ENCODE assay signal across 1 cellular context in genomic region chr17:81925860-81926450, GRCh38.
TF ChIP-seq lines count a peak whose summit lies in the region.

No MANE protein-coding gene starts in this region.

TF ChIP-seq in GM23338, 12 proteins besides CTCF, POLR2A, EP300 and RAD21:
- TF ChIP-seq ZNF462 (CRISPR knock-in tag; IDR thresholded peaks at IDR 0.05) = no peak
- no peak for TF ChIP-seq EZH2 (IDR thresholded peaks at IDR 0.05; ENCODE audit: low read depth, unreplicated experiment)
- no peak for TF ChIP-seq CREB1 (CRISPR knock-in tag; IDR thresholded peaks at IDR 0.05; ENCODE audit: low read depth)
- TF ChIP-seq STAT1 (IDR thresholded peaks at IDR 0.05; ENCODE audit: unreplicated experiment) = no peak
- TF ChIP-seq ZNF114 (CRISPR knock-in tag; IDR thresholded peaks at IDR 0.05) = no peak
- no peak for TF ChIP-seq POLR2AphosphoS5 (IDR thresholded peaks at IDR 0.05; ENCODE audit: low read depth)
- no peak for TF ChIP-seq ZNF331 (CRISPR knock-in tag; IDR thresholded peaks at IDR 0.05; ENCODE audit: low read depth)
- no peak for TF ChIP-seq REST (IDR thresholded peaks at IDR 0.05; ENCODE audit: unreplicated experiment)
- no peak for TF ChIP-seq ETS1 (IDR thresholded peaks at IDR 0.05)
- no peak for TF ChIP-seq NANOG (IDR thresholded peaks at IDR 0.05; ENCODE audit: borderline replicate concordance)
- TF ChIP-seq EZH2phosphoT487 (IDR thresholded peaks at IDR 0.05; ENCODE audit: unreplicated experiment) = no peak
- no peak for TF ChIP-seq JUNB (IDR thresholded peaks at IDR 0.05; ENCODE audit: unreplicated experiment)
